8 cellular contexts compared by ENCODE assay signal in the genomic region with DNA sequence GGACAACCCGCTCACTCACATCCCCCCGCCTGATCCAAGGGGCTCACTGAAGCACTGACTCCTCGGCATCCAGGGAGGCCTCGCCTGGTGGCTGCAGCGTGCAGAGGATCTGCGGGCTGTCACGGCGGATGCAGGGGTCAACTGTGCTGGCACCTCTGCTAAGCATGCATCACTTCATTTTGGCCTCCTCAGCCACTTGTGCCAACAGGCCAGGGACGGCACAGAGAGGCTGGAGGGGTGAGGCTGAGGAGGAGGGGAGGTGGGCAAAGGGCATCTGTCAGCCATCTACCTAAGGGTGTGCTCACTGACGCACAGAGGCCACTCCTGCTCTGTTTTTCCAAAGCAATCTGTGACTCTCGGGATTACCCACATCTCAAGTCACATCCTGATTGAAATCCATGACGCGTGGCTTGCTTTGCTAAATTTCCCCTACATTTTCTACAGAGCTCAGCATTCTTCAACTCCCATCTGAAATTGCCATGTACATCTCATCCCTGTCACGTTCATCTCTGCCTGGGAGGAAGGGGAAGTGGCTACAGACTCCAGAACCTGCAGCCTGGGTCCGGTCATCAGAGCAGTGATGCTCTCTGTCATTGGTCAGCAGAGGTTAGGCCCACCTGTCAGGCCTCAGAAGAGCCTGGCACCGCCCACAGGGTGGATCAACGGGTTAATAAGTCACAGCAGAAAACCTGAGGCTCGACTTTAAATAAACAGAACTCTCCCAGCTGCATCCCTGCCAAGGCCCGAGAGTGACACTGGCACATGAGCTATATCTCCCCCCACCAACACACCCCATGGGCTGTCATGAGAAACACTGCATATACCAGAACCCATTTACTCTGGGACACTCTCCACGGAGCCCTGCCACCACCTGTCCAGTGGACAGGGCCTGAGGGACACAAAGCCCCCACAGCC. TPM values are rescaled to one million over a fixed set of nuclear protein-coding genes. Genes with fewer than 3 reads are reported as not detected.
DNase-seq lines count a peak whose midpoint lies in the region; ATAC-seq and TF ChIP-seq lines count a peak whose summit lies in the region.

No MANE protein-coding gene starts in this region.

- H3K79me1 ChIP-seq in neuronal stem cell (ENCODE audit: low read depth, low read length): peaks cover 20% of the 10 kb centered on the region

- DNase-seq in GM10248 (ENCODE audit: extremely low spot score) (peak; percentile 74), neuronal stem cell (ENCODE audit: low spot score) (no peak), HUDEP-2 (lab: John Stamatoyannopoulos, UW; ENCODE audit: unreplicated experiment in 76 of 76) (no peak), dedifferentiated amniotic fluid mesenchymal stem cell (ENCODE audit: extremely low spot score) (no peak), OCI-LY7 (ENCODE audit: low spot score) (no peak)

- peak overlapping the region; percentile 87 for H4K8ac ChIP-seq in neuronal stem cell (ENCODE audit: low read depth, low read length)

- H3K27ac ChIP-seq in neuronal stem cell (replicated peaks; ENCODE audit: low read length) (no peak overlapping the region), OCI-LY7 (ENCODE audit: low read depth, low read length, poor library complexity, severe bottlenecking) (no peak overlapping the region)

- peak overlapping the region; percentile 84 for H3K9ac ChIP-seq in neuronal stem cell (ENCODE audit: low read depth, low read length, poor library complexity)

- H3K27ac Mint-ChIP-seq in dendritic cell treated with granulocyte-macrophage colony-stimulating factor and Interleukin-4, amounts not matched to agents 40 ng/mL and 50 ng/mL, for 4 days: peak overlapping the region; percentile 86

- no TSS peak for BruUV-seq in OCI-LY7 (replicated peaks; lab: Mats Ljungman, UMichigan)

- H2AFZ ChIP-seq in neuronal stem cell (ENCODE audit: low read length) (no peak overlapping the region), OCI-LY7 (ENCODE audit: low read length) (no peak overlapping the region)

- H3K79me2 ChIP-seq in OCI-LY7 (ENCODE audit: insufficient read depth, low read depth, low read length): peaks cover 38% of the 10 kb centered on the region; the same call in 1 of the 2 replicates

- peak overlapping the region; percentile 33 for H2BK15ac ChIP-seq in neuronal stem cell (ENCODE audit: low read length)

- ATAC-seq in HG03342 (IDR thresholded peaks at IDR 0.05; ENCODE audit: unreplicated experiment) (peak; percentile 76), HG02938 (IDR thresholded peaks at IDR 0.05; ENCODE audit: unreplicated experiment) (no peak)

- intact Hi-C loops in dendritic cell treated with granulocyte-macrophage colony-stimulating factor and Interleukin-4, amounts not matched to agents 40 ng/mL and 50 ng/mL, for 4 days (cut with micrococcal nuclease): loop anchor here (2.0 to 5.0 kb wide), 2 partner anchors 17 to 37 kb away; no protein-coding TSS in a partner anchor
- intact Hi-C loops in OCI-LY7 (cut with micrococcal nuclease; ENCODE audit: unreplicated experiment): no loop called here

- H3K23ac ChIP-seq in neuronal stem cell (ENCODE audit: low read depth, low read length, poor library complexity): peak overlapping the region; percentile 25

- POLR2A ChIA-PET in GM10248 (lab: Yijun Ruan, JAX): interaction anchor here (0.5 kb wide), 1 partner anchor 21 kb away, joined by 3 read pairs; no protein-coding TSS in a partner anchor
- POLR2A ChIA-PET in OCI-LY7 (lab: Charles Lee): no interaction called here

- no peak overlapping the region for H2AK5ac ChIP-seq in neuronal stem cell (ENCODE audit: low read depth, low read length)

- peak overlapping the region; percentile 47 for H3K14ac ChIP-seq in neuronal stem cell (ENCODE audit: low read length)

- H3K4me1 Mint-ChIP-seq in dendritic cell treated with granulocyte-macrophage colony-stimulating factor and Interleukin-4, amounts not matched to agents 40 ng/mL and 50 ng/mL, for 4 days (ENCODE audit: low read depth): peaks cover 100% of the 10 kb centered on the region

- H2BK120ac ChIP-seq in neuronal stem cell (ENCODE audit: low read depth, low read length): no peak overlapping the region

- H3K36me3 ChIP-seq in neuronal stem cell (replicated peaks in 1 of 2; ENCODE audit: control insufficient read depth in 2 of 2, insufficient read depth in 2 of 2, low read length in 2 of 2): no peaks in the 10 kb centered on the region
- no peaks in the 10 kb centered on the region for H3K36me3 ChIP-seq in OCI-LY7 (ENCODE audit: insufficient read depth, low read length)

- TF ChIP-seq CTCF in GM10248 (IDR thresholded peaks at IDR 0.05; ENCODE audit: control extremely low read depth, extremely low read depth, low read depth, missing control alignments): no peak
- no peak for TF ChIP-seq CTCF in OCI-LY7 (conservative IDR thresholded peaks at IDR 0.05; ENCODE audit: low read length)

- no peak overlapping the region for H3K4me2 ChIP-seq in neuronal stem cell (ENCODE audit: insufficient read depth, low read length, poor library complexity, severe bottlenecking)
- no peak overlapping the region for H3K4me2 ChIP-seq in OCI-LY7 (ENCODE audit: low read length)

- H3K9me3 ChIP-seq in neuronal stem cell (replicated peaks in 1 of 2; ENCODE audit: control insufficient read depth in 2 of 2, insufficient read depth in 1 of 2, low read depth in 1 of 2, low read length in 2 of 2) (no peaks in the 10 kb centered on the region), OCI-LY7 (ENCODE audit: low read length) (no peaks in the 10 kb centered on the region)

- WGBS in neuronal stem cell (ENCODE audit: extremely low coverage in 2 of 2, insufficient read length in 2 of 2, insufficient replicate concordance in 1 of 2), 2 donors: no CpG with 5 or more reads among the region's 20 CpGs

- peak overlapping the region; percentile 59 for H3K18ac ChIP-seq in neuronal stem cell (ENCODE audit: low read length)

- H3K27me3 Mint-ChIP-seq in dendritic cell treated with granulocyte-macrophage colony-stimulating factor and Interleukin-4, amounts not matched to agents 40 ng/mL and 50 ng/mL, for 4 days: no peaks in the 10 kb centered on the region

- no peaks in the 10 kb centered on the region for H3K27me3 ChIP-seq in neuronal stem cell (ENCODE audit: control insufficient read depth in 3 of 3, insufficient read depth in 3 of 3, low read depth in 1 of 3, low read length in 3 of 3)

- no peaks in the 10 kb centered on the region for H3K9me2 ChIP-seq in OCI-LY7 (ENCODE audit: insufficient read depth, low read length)

- H3K4ac ChIP-seq in neuronal stem cell (ENCODE audit: low read length): no peak overlapping the region

- no peak overlapping the region for H3K4me3 ChIP-seq in neuronal stem cell (ENCODE audit: low read length in 2 of 2)
- no peak overlapping the region for H3K4me3 ChIP-seq in OCI-LY7 (ENCODE audit: low read depth, low read length, poor library complexity, severe bottlenecking)

- peaks cover 58% of the 10 kb centered on the region for H3K36me3 Mint-ChIP-seq in dendritic cell treated with granulocyte-macrophage colony-stimulating factor and Interleukin-4, amounts not matched to agents 40 ng/mL and 50 ng/mL, for 4 days (ENCODE audit: low read depth)

- no peak overlapping the region for H2BK5ac ChIP-seq in neuronal stem cell (ENCODE audit: low read length)

- no peaks in the 10 kb centered on the region for H3K9me3 Mint-ChIP-seq in dendritic cell treated with granulocyte-macrophage colony-stimulating factor and Interleukin-4, amounts not matched to agents 40 ng/mL and 50 ng/mL, for 4 days

- peaks cover 0 to 4% of the 10 kb centered on the region in 2 donors for H3K4me1 ChIP-seq in neuronal stem cell (ENCODE audit: control insufficient read depth in 2 of 2, insufficient read depth in 1 of 2, low read depth in 1 of 2, low read length in 2 of 2)
- H3K4me1 ChIP-seq in OCI-LY7 (ENCODE audit: insufficient read depth, low read length, poor library complexity, severe bottlenecking): peaks cover 7% of the 10 kb centered on the region

- CTCF ChIA-PET in GM10248 (lab: Yijun Ruan, JAX) (interaction anchor here (1.7 to 6.7 kb wide), 3 partner anchors 9 to 36 kb away, joined by 4 to 38 read pairs (median 5); no protein-coding TSS in a partner anchor), OCI-LY7 (lab: Charles Lee; ENCODE audit: unreplicated experiment) (no interaction called here)

- no peak overlapping the region for H2BK12ac ChIP-seq in neuronal stem cell (ENCODE audit: low read length)

- H4K91ac ChIP-seq in neuronal stem cell (ENCODE audit: low read depth, low read length, poor library complexity): no peak overlapping the region

- peak overlapping the region; percentile 52 for H3K4me3 Mint-ChIP-seq in dendritic cell treated with granulocyte-macrophage colony-stimulating factor and Interleukin-4, amounts not matched to agents 40 ng/mL and 50 ng/mL, for 4 days

- peaks cover 11% of the 10 kb centered on the region; the same call in 1 of the 2 replicates for H4K20me1 ChIP-seq in OCI-LY7 (ENCODE audit: insufficient read depth, low read length)

RNA-seq across cellular contexts. Expression of a gene that starts 17.6 kb away (rescaled TPM):
- 5.2 TPM for polyA plus RNA-seq in neuronal stem cell (2013, experiment 1 of 2)
- 5.2 TPM for polyA plus RNA-seq in neuronal stem cell (2013, experiment 2 of 2)
- total RNA-seq in OCI-LY7 (2014; rRNA removed; shearing (Covaris generic)): 14.4 and 18.7 TPM in 2 replicates
- total RNA-seq in OCI-LY7 (2022): 24.6 and 26.5 TPM in 2 replicates

RNA-seq across cellular contexts. Expression of a gene that starts 39.1 kb away (rescaled TPM):
- 215 TPM for polyA plus RNA-seq in neuronal stem cell (2013, experiment 1 of 2)
- 207 TPM for polyA plus RNA-seq in neuronal stem cell (2013, experiment 2 of 2)
- 159 and 200 TPM in 2 replicates for total RNA-seq in OCI-LY7 (2014; rRNA removed; shearing (Covaris generic))
- total RNA-seq in OCI-LY7 (2022): 189 and 201 TPM in 2 replicates

RNA-seq across cellular contexts. Expression of a gene that starts 53.4 kb away (rescaled TPM):
- 150 TPM for polyA plus RNA-seq in neuronal stem cell (2013, experiment 1 of 2)
- 148 TPM for polyA plus RNA-seq in neuronal stem cell (2013, experiment 2 of 2)
- 96.0 and 99.8 TPM in 2 replicates for total RNA-seq in OCI-LY7 (2014; rRNA removed; shearing (Covaris generic))
- 96.7 and 101 TPM in 2 replicates for total RNA-seq in OCI-LY7 (2022)
